8 cellular contexts compared by ENCODE assay signal in genomic region chr1:111507411-111508201, GRCh38. TPM values are rescaled to one million over a fixed set of nuclear protein-coding genes. Genes with fewer than 3 reads are reported as not detected.
DNase-seq lines count a peak whose midpoint lies in the region; ATAC-seq and TF ChIP-seq lines count a peak whose summit lies in the region.

No MANE protein-coding gene starts in this region.

- DNase-seq in NCI-H510A (lab: John Stamatoyannopoulos, UW) = peak; percentile 45
- peak; percentile 82 for DNase-seq in activated CD8-positive, alpha-beta T cell treated with anti-CD3 and anti-CD28 coated beads, Interleukin-2, amount 10 ng/mL, durations not matched to agents 7 days and 5 days
- peak; percentile 31 for DNase-seq in epithelial cell of proximal tubule (ENCODE audit: low read depth)
- DNase-seq in stimulated activated naive CD4-positive, alpha-beta T cell (lab: John Stamatoyannopoulos, UW) = peak in 5 of 6 experiments; percentile 24 to 68 (median 43)
- no peak for DNase-seq in inferior parietal cortex (ENCODE audit: extremely low spot score)

- peak overlapping the region; percentile 92 for H3K27ac ChIP-seq in muscle layer of colon (ENCODE audit: low read depth, low read length)

- peak overlapping the region; percentile 42 for H3K4me3 ChIP-seq in epithelial cell of proximal tubule (ENCODE audit: low read depth, low read length)
- peak overlapping the region in 1 of 2 donors; percentile 39 for H3K4me3 ChIP-seq in muscle layer of colon (ENCODE audit: low read depth in 1 of 2, low read length in 2 of 2)

- TF ChIP-seq CTCF in epithelial cell of proximal tubule (conservative IDR thresholded peaks at IDR 0.05; ENCODE audit: low read depth, low read length) = peak; percentile 30

- no peaks in the 10 kb centered on the region for H3K36me3 ChIP-seq in muscle layer of colon (ENCODE audit: insufficient read depth, low read length)

- H3K36me3 Mint-ChIP-seq in activated CD8-positive, alpha-beta T cell treated with anti-CD3 and anti-CD28 coated beads, Interleukin-2, amount 10 ng/mL, durations not matched to agents 7 days and 5 days (ENCODE audit: low read depth) = no peaks in the 10 kb centered on the region

- peaks cover 54% of the 10 kb centered on the region for H3K4me1 ChIP-seq in muscle layer of colon (ENCODE audit: insufficient read depth, low read length)

- peak overlapping the region; percentile 92 for H3K27ac Mint-ChIP-seq in activated CD8-positive, alpha-beta T cell treated with anti-CD3 and anti-CD28 coated beads, Interleukin-2, amount 10 ng/mL, durations not matched to agents 7 days and 5 days

- CTCF ChIA-PET in activated CD8-positive, alpha-beta T cell treated with anti-CD3 and anti-CD28 coated beads, Interleukin-2, amount 10 ng/mL, durations not matched to agents 7 days and 5 days (lab: Charles Lee) = interaction anchor here (0.6 to 6.7 kb wide), 74 partner anchors 10 to 309 kb away, joined by 3 to 144 read pairs (median 8); partner anchors contain the start of genes ATP5PB, C1orf162, DDX20 and INKA2

- H3K4me3 Mint-ChIP-seq in activated CD8-positive, alpha-beta T cell treated with anti-CD3 and anti-CD28 coated beads, Interleukin-2, amount 10 ng/mL, durations not matched to agents 7 days and 5 days = peak overlapping the region; percentile 69

- no peaks in the 10 kb centered on the region for H3K9me3 ChIP-seq in muscle layer of colon (ENCODE audit: low read length)

- peaks cover 57% of the 10 kb centered on the region for H3K4me1 Mint-ChIP-seq in activated CD8-positive, alpha-beta T cell treated with anti-CD3 and anti-CD28 coated beads, Interleukin-2, amount 10 ng/mL, durations not matched to agents 7 days and 5 days (ENCODE audit: low read depth)

- no peaks in the 10 kb centered on the region for H3K9me3 Mint-ChIP-seq in activated CD8-positive, alpha-beta T cell treated with anti-CD3 and anti-CD28 coated beads, Interleukin-2, amount 10 ng/mL, durations not matched to agents 7 days and 5 days (ENCODE audit: insufficient read depth)

- H3K9ac ChIP-seq in muscle layer of colon (ENCODE audit: low read length) = peak overlapping the region; percentile 39

- ATAC-seq in GM18502 (IDR thresholded peaks at IDR 0.05; ENCODE audit: poor library complexity, unreplicated experiment) (peak; percentile 47), HG02840 (IDR thresholded peaks at IDR 0.05; ENCODE audit: low FRiP score, unreplicated experiment) (peak; percentile 43)
- ATAC-seq in activated CD8-positive, alpha-beta T cell treated with anti-CD3 and anti-CD28 coated beads, Interleukin-2, amount 10 ng/mL, durations not matched to agents 7 days and 5 days = peak; percentile 66

- H3K27me3 Mint-ChIP-seq in activated CD8-positive, alpha-beta T cell treated with anti-CD3 and anti-CD28 coated beads, Interleukin-2, amount 10 ng/mL, durations not matched to agents 7 days and 5 days (ENCODE audit: low read depth) = no peaks in the 10 kb centered on the region

- POLR2A ChIA-PET in activated CD8-positive, alpha-beta T cell treated with anti-CD3 and anti-CD28 coated beads, Interleukin-2, amount 10 ng/mL, durations not matched to agents 7 days and 5 days (lab: Charles Lee) = interaction anchor here (0.7 to 3.0 kb wide), 44 partner anchors 9 to 292 kb away, joined by 3 to 53 read pairs (median 4); partner anchors contain the start of genes ATP5PB, C1orf162, DDX20 and INKA2

- H3K27me3 ChIP-seq in muscle layer of colon (ENCODE audit: control insufficient read depth in 1 of 2, insufficient read depth in 2 of 2, low read length in 2 of 2) = no peaks in the 10 kb centered on the region

RNA-seq across cellular contexts. Expression of gene ADORA3, which starts 4.2 kb away (rescaled TPM):
- under 1 TPM in 1 of 2 experiments, not detected in 1; 0.18 TPM for total RNA-seq in activated CD8-positive, alpha-beta T cell treated with anti-CD3 and anti-CD28 coated beads, Interleukin-2, amount 10 ng/mL, durations not matched to agents 7 days and 5 days
- total RNA-seq in epithelial cell of proximal tubule = not detected in 2 replicates

RNA-seq across cellular contexts. Expression of gene TMIGD3, which starts 4.2 kb away (rescaled TPM):
- not detected for total RNA-seq in activated CD8-positive, alpha-beta T cell treated with anti-CD3 and anti-CD28 coated beads, Interleukin-2, amount 10 ng/mL, durations not matched to agents 7 days and 5 days
- total RNA-seq in epithelial cell of proximal tubule = not detected in 2 replicates

RNA-seq across cellular contexts. Expression of gene C1orf162, which starts 33.8 kb away (rescaled TPM):
- total RNA-seq in activated CD8-positive, alpha-beta T cell treated with anti-CD3 and anti-CD28 coated beads, Interleukin-2, amount 10 ng/mL, durations not matched to agents 7 days and 5 days = 10 to 100 TPM; 40.1 to 42.1 TPM
- total RNA-seq in epithelial cell of proximal tubule = not detected in 2 replicates

RNA-seq across cellular contexts. Expression of gene ATP5PB, which starts 58.3 kb away (rescaled TPM):
- total RNA-seq in activated CD8-positive, alpha-beta T cell treated with anti-CD3 and anti-CD28 coated beads, Interleukin-2, amount 10 ng/mL, durations not matched to agents 7 days and 5 days = 100 to 1,000 TPM; 396 to 404 TPM
- total RNA-seq in epithelial cell of proximal tubule = 329 and 351 TPM in 2 replicates

RNA-seq across cellular contexts. Expression of gene WDR77, which starts 58.5 kb away (rescaled TPM):
- total RNA-seq in activated CD8-positive, alpha-beta T cell treated with anti-CD3 and anti-CD28 coated beads, Interleukin-2, amount 10 ng/mL, durations not matched to agents 7 days and 5 days = 10 to 100 TPM; 54.3 to 57.8 TPM
- total RNA-seq in epithelial cell of proximal tubule = 79.4 and 81.2 TPM in 2 replicates

Comparison
In these comparisons a context has a peak if more than half of its experiments do, and no peak if none do; other contexts are left out.
1. RNA of gene C1orf162, which starts 33.8 kb away (total RNA-seq): 40.1 to 42.1 TPM in activated CD8-positive, alpha-beta T cell treated with anti-CD3 and anti-CD28 coated beads, Interleukin-2, amount 10 ng/mL, durations not matched to agents 7 days and 5 days; not detected in epithelial cell of proximal tubule; every median in the first group is over 10 times any median in the second.
2. Peak in every context shown above with its lines, with median percentiles within 50 percentile points of each other: ATAC-seq.